ENCODE assay signal across 28 cellular contexts in genomic region chr4:37615720-37616063, GRCh38.
"Had no signal": no experiment of that assay in that cellular context is flagged by ENCODE, and none has a peak within 500 bp of the region (broad histone marks: within the 10 kb centered on the region; RNA-seq: fewer than 3 reads in every experiment).

No MANE protein-coding gene starts in this region.

- FAIRE-seq: astrocyte, endothelial cell of umbilical vein, TTC549, urothelium cell line had no signal

- H3K36me3 ChIP-seq: brain microvascular endothelial cell, thoracic aorta, WERI-Rb-1 had no signal

- H3K9me3 ChIP-seq: heart right ventricle, left lung, lower lobe of right lung, spleen, thoracic aorta had no signal

- H3K4me1 ChIP-seq: foreskin keratinocyte, left lung, lower lobe of right lung had no signal

- H3K27ac ChIP-seq: brain microvascular endothelial cell, foreskin keratinocyte, left lung, lower lobe of right lung, spleen, thoracic aorta, WERI-Rb-1 had no signal

- H3K27me3 ChIP-seq: brain microvascular endothelial cell, foreskin keratinocyte, heart right ventricle, left lung, spleen had no signal

- DNase-seq: activated CD4-positive, alpha-beta T cell treated with anti-CD3 and anti-CD28 coated beads, Interleukin-2, amount 50 U/mL, for 1 hour; activated CD4-positive, CD25-positive, alpha-beta regulatory T cell treated with anti-CD3 and anti-CD28 coated beads, Interleukin-2, amount 50 U/mL, for 72 hours; activated CD8-positive, alpha-beta memory T cell treated with anti-CD3 and anti-CD28 coated beads, Interleukin-2, amount 10 ng/mL, durations not matched to agents 7 days and 5 days; activated CD8-positive, alpha-beta T cell treated with anti-CD3 and anti-CD28 coated beads for 36 hours; activated effector memory CD4-positive, alpha-beta T cell treated with anti-CD3 and anti-CD28 coated beads, Interleukin-2, amount 50 U/mL, for 16 hours; activated naive CD4-positive, alpha-beta T cell treated with anti-CD3 and anti-CD28 coated beads for 36 hours; activated naive CD8-positive, alpha-beta T cell treated with anti-CD3 and anti-CD28 coated beads, Interleukin-2, amount 10 ng/mL, durations not matched to agents 7 days and 5 days; amniotic stem cell; brain microvascular endothelial cell; cortex of kidney; foreskin keratinocyte; heart right ventricle; kidney glomerular epithelial cell; left lung; lower lobe of right lung; mesenchymal stem cell; natural killer cell; posterior cingulate gyrus; right cardiac atrium; spleen; stimulated activated naive CD4-positive, alpha-beta T cell treated with Interleukin-2 at 50 U/mL for 16 hours; trophoblast cell had no signal

- ATAC-seq: activated CD8-positive, alpha-beta memory T cell treated with anti-CD3 and anti-CD28 coated beads, Interleukin-2, amount 10 ng/mL, durations not matched to agents 7 days and 5 days; activated CD8-positive, alpha-beta T cell treated with anti-CD3 and anti-CD28 coated beads for 36 hours; foreskin keratinocyte; left lung; natural killer cell had no signal

- H3K4me3 ChIP-seq: heart right ventricle, left lung, lower lobe of right lung, spleen, thoracic aorta had no signal
